7 cellular contexts compared by ENCODE assay signal in the genomic region with DNA sequence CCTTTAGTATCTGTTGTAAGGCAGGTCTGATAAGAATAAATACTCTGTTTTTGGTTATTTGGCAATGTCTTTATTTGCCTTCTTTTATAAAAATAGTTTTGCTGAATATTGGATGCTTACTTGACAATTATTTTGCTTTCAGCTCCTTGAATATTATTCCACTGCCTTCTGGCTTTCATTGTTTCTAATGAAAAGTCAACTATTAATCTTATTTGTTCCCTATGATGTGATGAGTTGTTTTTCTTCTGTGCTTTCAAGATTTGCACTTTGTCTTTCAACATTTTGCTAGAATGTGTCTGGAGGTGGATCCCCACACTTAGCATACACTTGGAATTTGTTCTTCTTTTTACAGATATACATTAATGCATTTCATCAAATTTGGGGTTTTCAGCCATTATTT.
"Had no signal": no experiment of that assay in that cellular context is flagged by ENCODE, and none has a peak within 500 bp of the region (broad histone marks: within the 10 kb centered on the region; RNA-seq: fewer than 3 reads in every experiment).

No MANE protein-coding gene starts in this region.

- ATAC-seq: GM12878 had no signal

- DNase-seq: GDM1, GF-D8 had no signal

- FAIRE-seq: GM12878, GM12891, GM12892, GM18507, GM19239 had no signal

- H3K4me3 ChIP-seq: GM12878 had no signal
